Comparison of ENCODE assay signal across 8 cellular contexts in genomic region chr11:62538470-62539237, GRCh38. TPM values are rescaled to one million over a fixed set of nuclear protein-coding genes. Genes with fewer than 3 reads are reported as not detected.
DNase-seq lines count a peak whose midpoint lies in the region; ATAC-seq and TF ChIP-seq lines count a peak whose summit lies in the region.

No MANE protein-coding gene starts in this region.

- H3K4me1 ChIP-seq in BLaER1 = peaks cover 42% of the 10 kb centered on the region
- peaks cover 45% of the 10 kb centered on the region for H3K4me1 ChIP-seq in MM.1S (ENCODE audit: low read length)
- H3K4me1 ChIP-seq in neuronal stem cell (ENCODE audit: control insufficient read depth in 2 of 2, insufficient read depth in 1 of 2, low read depth in 1 of 2, low read length in 2 of 2) = peaks cover 25 to 27% of the 10 kb centered on the region in 2 donors

- H2AFZ ChIP-seq in MM.1S (ENCODE audit: low read length) = 0 out of 2 replicates have a peak overlapping the region, but pooled peaks have one; percentile 44
- H2AFZ ChIP-seq in neuronal stem cell (ENCODE audit: low read length) = peak overlapping the region; percentile 51

- H3K4ac ChIP-seq in neuronal stem cell (ENCODE audit: low read length) = no peak overlapping the region

- TF ChIP-seq CTCF in MM.1S (IDR thresholded peaks at IDR 0.05; ENCODE audit: low read length) = no peak
- TF ChIP-seq CTCF in choroid plexus epithelial cell (conservative IDR thresholded peaks at IDR 0.05; ENCODE audit: low read depth, low read length) = no peak

- H3K4me3 ChIP-seq in BLaER1 = no peak overlapping the region
- no peak overlapping the region for H3K4me3 ChIP-seq in MM.1S (ENCODE audit: low read length)
- H3K4me3 ChIP-seq in choroid plexus epithelial cell (ENCODE audit: low read depth, low read length) = peak overlapping the region; percentile 27
- no peak overlapping the region for H3K4me3 ChIP-seq in neuronal stem cell (ENCODE audit: low read length in 2 of 2)

- H4K20me1 ChIP-seq in BLaER1 (peaks cover 7% of the 10 kb centered on the region; the same call in 1 of the 2 replicates), MM.1S (ENCODE audit: insufficient read depth, low read length) (no peaks in the 10 kb centered on the region)

- no peak overlapping the region for H2BK12ac ChIP-seq in neuronal stem cell (ENCODE audit: low read length)

- H3K23ac ChIP-seq in neuronal stem cell (ENCODE audit: low read depth, low read length, poor library complexity) = no peak overlapping the region

- H3F3A ChIP-seq in MM.1S (ENCODE audit: insufficient read depth, low read length) = peaks cover 15% of the 10 kb centered on the region

- H3K18ac ChIP-seq in neuronal stem cell (ENCODE audit: low read length) = peak overlapping the region; percentile 53

- DNase-seq in MM.1S (peak; percentile 43), choroid plexus epithelial cell (ENCODE audit: low read depth) (no peak), neuronal stem cell (ENCODE audit: low spot score) (no peak), hepatic stellate cell (ENCODE audit: low spot score) (no peak)
- DNase-seq in stimulated activated CD4-positive, alpha-beta T cell treated with anti-CD3 and anti-CD28 coated beads, Interleukin-12 subunit alpha, Interleukin-12 subunit beta, amount 100 ng/mL, for 4 hours = no peak

- no CpG with 5 or more reads among the region's 19 CpGs for WGBS in neuronal stem cell (ENCODE audit: extremely low coverage in 2 of 2, insufficient read length in 2 of 2, insufficient replicate concordance in 1 of 2), 2 donors

- H4K8ac ChIP-seq in neuronal stem cell (ENCODE audit: low read depth, low read length) = no peak overlapping the region

- H2BK15ac ChIP-seq in neuronal stem cell (ENCODE audit: low read length) = no peak overlapping the region

- H3K27ac ChIP-seq in BLaER1 = no peak overlapping the region
- peak overlapping the region; percentile 58; the same call in 1 of the 2 replicates for H3K27ac ChIP-seq in MM.1S (ENCODE audit: low read length)
- H3K27ac ChIP-seq in neuronal stem cell (replicated peaks; ENCODE audit: low read length) = no peak overlapping the region

- H3K4me2 ChIP-seq in BLaER1 = peak overlapping the region; percentile 17
- peak overlapping the region; percentile 45; the same call in 1 of the 2 replicates for H3K4me2 ChIP-seq in MM.1S (ENCODE audit: low read depth, low read length)
- H3K4me2 ChIP-seq in neuronal stem cell (ENCODE audit: insufficient read depth, low read length, poor library complexity, severe bottlenecking) = no peak overlapping the region

- H3K27me3 ChIP-seq in BLaER1 (peaks cover 13% of the 10 kb centered on the region), MM.1S (replicated peaks; ENCODE audit: insufficient read depth, low read length) (no peaks in the 10 kb centered on the region), neuronal stem cell (ENCODE audit: control insufficient read depth in 3 of 3, insufficient read depth in 3 of 3, low read depth in 1 of 3, low read length in 3 of 3) (peaks cover 5 to 18% (median 9%) of the 10 kb centered on the region in 3 experiments)

- H3K9ac ChIP-seq in BLaER1 = no peak overlapping the region
- peak overlapping the region; percentile 25; the same call in 1 of the 2 replicates for H3K9ac ChIP-seq in MM.1S (ENCODE audit: low read length)
- no peak overlapping the region for H3K9ac ChIP-seq in neuronal stem cell (ENCODE audit: low read depth, low read length, poor library complexity)

- H3K9me3 ChIP-seq in BLaER1 (no peaks in the 10 kb centered on the region), MM.1S (replicated peaks; ENCODE audit: insufficient read depth, low read length) (no peaks in the 10 kb centered on the region), neuronal stem cell (replicated peaks in 1 of 2; ENCODE audit: control insufficient read depth in 2 of 2, insufficient read depth in 1 of 2, low read depth in 1 of 2, low read length in 2 of 2) (no peaks in the 10 kb centered on the region)

- H3K79me1 ChIP-seq in neuronal stem cell (ENCODE audit: low read depth, low read length) = peaks cover 6% of the 10 kb centered on the region

- peaks cover 19% of the 10 kb centered on the region for H3K79me2 ChIP-seq in MM.1S (ENCODE audit: low read length)

- H3K14ac ChIP-seq in neuronal stem cell (ENCODE audit: low read length) = no peak overlapping the region

- no peak overlapping the region for H2BK120ac ChIP-seq in neuronal stem cell (ENCODE audit: low read depth, low read length)

- H2AK5ac ChIP-seq in neuronal stem cell (ENCODE audit: low read depth, low read length) = no peak overlapping the region

- no peak overlapping the region for H2BK5ac ChIP-seq in neuronal stem cell (ENCODE audit: low read length)

- no peaks in the 10 kb centered on the region for H3K9me2 ChIP-seq in MM.1S (replicated peaks; ENCODE audit: insufficient read depth, low read length)

- H3K36me3 ChIP-seq in BLaER1 (no peaks in the 10 kb centered on the region), MM.1S (replicated peaks; ENCODE audit: insufficient read depth, low read length) (no peaks in the 10 kb centered on the region), neuronal stem cell (replicated peaks in 1 of 2; ENCODE audit: control insufficient read depth in 2 of 2, insufficient read depth in 2 of 2, low read length in 2 of 2) (peaks cover 0 to 9% of the 10 kb centered on the region in 2 donors)

- H4K91ac ChIP-seq in neuronal stem cell (ENCODE audit: low read depth, low read length, poor library complexity) = no peak overlapping the region

- no peak for ATAC-seq in GM18498 (IDR thresholded peaks at IDR 0.05; ENCODE audit: unreplicated experiment)
- no peak for ATAC-seq in GM21367 (IDR thresholded peaks at IDR 0.05; ENCODE audit: unreplicated experiment)

RNA-seq across cellular contexts. Expression of gene AHNAK, which starts 8.0 kb away (rescaled TPM):
- polyA plus RNA-seq in neuronal stem cell (2013, experiment 1 of 2) = 6.4 TPM
- polyA plus RNA-seq in neuronal stem cell (2013, experiment 2 of 2) = 6.9 TPM

RNA-seq across cellular contexts. Expression of gene EEF1G, which starts 35.0 kb away (rescaled TPM):
- polyA plus RNA-seq in neuronal stem cell (2013, experiment 1 of 2) = 2,514 TPM
- 2,457 TPM for polyA plus RNA-seq in neuronal stem cell (2013, experiment 2 of 2)

RNA-seq across cellular contexts. Expression of gene TUT1, which starts 52.7 kb away (rescaled TPM):
- 14.3 TPM for polyA plus RNA-seq in neuronal stem cell (2013, experiment 1 of 2)
- 14.6 TPM for polyA plus RNA-seq in neuronal stem cell (2013, experiment 2 of 2)
